Comparison of ENCODE assay signal across 8 cellular contexts in the genomic region with DNA sequence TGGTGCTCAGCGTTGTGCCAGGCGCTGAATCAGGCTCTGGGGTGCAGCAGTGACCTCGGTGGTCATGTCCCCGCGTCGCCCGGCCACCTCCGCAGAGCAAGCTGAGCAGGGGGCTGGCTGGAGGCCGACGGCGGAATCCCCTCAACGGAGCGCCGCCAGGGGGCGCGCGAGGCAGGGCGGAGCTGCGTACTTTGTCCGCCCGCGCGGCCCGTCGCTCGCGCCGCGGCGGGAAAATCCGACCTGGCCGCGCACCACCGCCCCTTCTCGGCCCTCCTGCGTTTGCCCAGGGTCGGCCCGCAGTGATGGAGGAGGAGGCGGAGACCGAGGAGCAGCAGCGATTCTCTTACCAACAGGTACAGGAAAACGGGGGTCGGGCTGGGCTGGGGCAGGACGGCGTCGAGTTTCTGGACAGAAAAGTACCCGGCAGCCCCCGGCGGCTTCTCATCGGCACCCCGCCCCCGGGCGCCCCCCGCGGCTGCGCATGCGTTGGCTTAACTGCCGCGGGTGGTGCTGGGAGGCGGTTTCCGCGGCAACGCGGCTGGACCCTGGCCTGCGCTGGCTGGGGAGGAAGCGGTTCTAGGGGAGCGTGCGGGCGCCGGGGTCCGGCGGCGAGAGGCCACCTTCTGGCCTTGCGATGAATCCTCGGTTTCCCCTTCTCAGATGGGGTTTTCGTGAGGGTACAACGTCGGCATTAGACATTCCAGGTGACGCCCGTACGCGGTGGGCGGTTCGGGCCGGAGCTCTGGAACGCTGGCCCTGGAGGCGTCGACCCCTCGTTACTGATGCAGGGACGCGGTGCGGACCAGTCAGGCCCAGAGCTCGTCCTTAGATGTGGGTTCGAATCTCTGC. TPM values are rescaled to one million over a fixed set of nuclear protein-coding genes. Genes with fewer than 3 reads are reported as not detected.
DNase-seq lines count a peak whose midpoint lies in the region; ATAC-seq and TF ChIP-seq lines count a peak whose summit lies in the region.

A gene (plus strand): TSS at position 218 of the 849 bp plus-strand sequence. CDS start 85 bp downstream, at position 303.

- H3K4me3 ChIP-seq in Caco-2 (ENCODE audit: low read depth, low read length) = peak within 1 kb of the TSS; percentile 60
- H3K4me3 ChIP-seq in endocrine pancreas (ENCODE audit: control insufficient read depth, insufficient read depth, low read length) = peak within 1 kb of the TSS; percentile 61
- peak within 1 kb of the TSS; percentile 63 for H3K4me3 ChIP-seq in mesodermal cell (ENCODE audit: extremely low read depth, insufficient read depth, low read length, poor library complexity, severe bottlenecking)

- H3K9me3 Mint-ChIP-seq in Caco-2 (ENCODE audit: unreplicated experiment) = no peaks in the 10 kb centered on the region
- H3K9me3 Mint-ChIP-seq in activated CD8-positive, alpha-beta memory T cell treated with anti-CD3 and anti-CD28 coated beads, Interleukin-2, amount 10 ng/mL, durations not matched to agents 7 days and 5 days (ENCODE audit: low read depth) = no peaks in the 10 kb centered on the region

- no peaks in the 10 kb centered on the region for H3K9me3 ChIP-seq in Caco-2
- no peaks in the 10 kb centered on the region for H3K9me3 ChIP-seq in endocrine pancreas (ENCODE audit: control insufficient read depth, low read length)
- no peaks in the 10 kb centered on the region for H3K9me3 ChIP-seq in mesodermal cell (ENCODE audit: control insufficient read depth, low read length)

- H3K4me1 Mint-ChIP-seq in Caco-2 (ENCODE audit: low read depth, unreplicated experiment) = peaks cover 11% of the 10 kb centered on the region
- peaks cover 37% of the 10 kb centered on the region for H3K4me1 Mint-ChIP-seq in activated CD8-positive, alpha-beta memory T cell treated with anti-CD3 and anti-CD28 coated beads, Interleukin-2, amount 10 ng/mL, durations not matched to agents 7 days and 5 days

- WGBS in mesodermal cell (ENCODE audit: insufficient coverage in 2 of 2), 2 experiments = 1% methylated on average over 70 to 92 of the region's 94 CpGs

- BruUV-seq in Caco-2 (replicated peaks; lab: Mats Ljungman, UMichigan) = TSS peak; percentile 62

- peak; percentile 72 to 90 for TF ChIP-seq CTCF in Caco-2 (IDR thresholded peaks at IDR 0.05; ENCODE audit: insufficient read depth in 1 of 2, low read depth in 1 of 2, low read length in 1 of 2, severe bottlenecking in 1 of 2, unreplicated experiment in 1 of 2)

- H3K36me3 Mint-ChIP-seq in Caco-2 (ENCODE audit: insufficient read depth, unreplicated experiment) = peaks cover 7% of the 10 kb centered on the region
- H3K36me3 Mint-ChIP-seq in activated CD8-positive, alpha-beta memory T cell treated with anti-CD3 and anti-CD28 coated beads, Interleukin-2, amount 10 ng/mL, durations not matched to agents 7 days and 5 days = no peaks in the 10 kb centered on the region

- ATAC-seq in GM19468 (IDR thresholded peaks at IDR 0.05; ENCODE audit: extremely low read depth, unreplicated experiment) = peak; percentile 60
- peak; percentile 89 for ATAC-seq in activated CD8-positive, alpha-beta memory T cell treated with anti-CD3 and anti-CD28 coated beads, Interleukin-2, amount 10 ng/mL, durations not matched to agents 7 days and 5 days

- peak within 1 kb of the TSS; percentile 88 for H3K9ac ChIP-seq in endocrine pancreas (ENCODE audit: control insufficient read depth, insufficient read depth, low read length)

- H3K36me3 ChIP-seq in Caco-2 (ENCODE audit: control insufficient read depth, insufficient read depth, low read length) (no peaks in the 10 kb centered on the region; the same call in 1 of the 2 replicates), endocrine pancreas (ENCODE audit: control insufficient read depth, insufficient read depth, low read length) (no peaks in the 10 kb centered on the region), mesodermal cell (ENCODE audit: control insufficient read depth, insufficient read depth, low read length) (no peaks in the 10 kb centered on the region)

- no peaks in the 10 kb centered on the region for H3K27me3 Mint-ChIP-seq in Caco-2 (ENCODE audit: insufficient read depth, unreplicated experiment)
- no peaks in the 10 kb centered on the region for H3K27me3 Mint-ChIP-seq in activated CD8-positive, alpha-beta memory T cell treated with anti-CD3 and anti-CD28 coated beads, Interleukin-2, amount 10 ng/mL, durations not matched to agents 7 days and 5 days

- DNase-seq in Caco-2 (peak; percentile 88 to 95), HS-5 (ENCODE audit: low read depth) (peak; percentile 56), NOMO-1 treated with dmso at 0.1 percent for 144 hours (lab: John Stamatoyannopoulos, UW; ENCODE audit: unreplicated experiment) (peak; percentile 79)
- DNase-seq in activated CD8-positive, alpha-beta memory T cell treated with anti-CD3 and anti-CD28 coated beads, Interleukin-2, amount 10 ng/mL, durations not matched to agents 7 days and 5 days = peak; percentile 94
- DNase-seq in stimulated activated CD8-positive, alpha-beta memory T cell treated with anti-CD3 and anti-CD28 coated beads, Interleukin-15, amount 100 ng/mL, for 24 hours (ENCODE audit: low read depth) = peak; percentile 96

- H3K27me3 ChIP-seq in Caco-2 (replicated peaks; ENCODE audit: control insufficient read depth, insufficient read depth, low read length) (no peaks in the 10 kb centered on the region), endocrine pancreas (ENCODE audit: control insufficient read depth, insufficient read depth, low read length) (no peaks in the 10 kb centered on the region)

- H3K27ac ChIP-seq in mesodermal cell (ENCODE audit: low read depth, low read length, severe bottlenecking) = peak within 1 kb of the TSS; percentile 82

- peaks cover 23% of the 10 kb centered on the region for H3K4me1 ChIP-seq in Caco-2
- H3K4me1 ChIP-seq in endocrine pancreas (ENCODE audit: control insufficient read depth, insufficient read depth, low read length) = peaks cover 4% of the 10 kb centered on the region
- H3K4me1 ChIP-seq in mesodermal cell (ENCODE audit: control insufficient read depth, insufficient read depth, low read length, poor library complexity, severe bottlenecking) = peaks cover 5% of the 10 kb centered on the region

- intact Hi-C loops in Caco-2 (cut with micrococcal nuclease; ENCODE audit: unreplicated experiment) = loop anchor here (1.0 kb wide), 1 partner anchor 64 kb away; no protein-coding TSS in a partner anchor

- POLR2A ChIA-PET in Caco-2 (lab: Charles Lee) = interaction anchor here (0.5 to 1.9 kb wide), 2 partner anchors 32 to 42 kb away, joined by 3 to 8 read pairs; a partner anchor contains a TSS

- CTCF ChIA-PET in Caco-2 (lab: Charles Lee) = interaction anchor here (1.0 to 2.7 kb wide), 7 partner anchors 19 to 77 kb away, joined by 3 to 23 read pairs (median 3); a partner anchor contains a TSS
- CTCF ChIA-PET in activated CD8-positive, alpha-beta memory T cell treated with anti-CD3 and anti-CD28 coated beads, Interleukin-2, amount 10 ng/mL, durations not matched to agents 7 days and 5 days (lab: Charles Lee) = interaction anchor here (0.6 to 11.5 kb wide), 40 partner anchors 9 to 685 kb away, joined by 3 to 219 read pairs (median 4); a partner anchor contains a TSS

- peak within 1 kb of the TSS; percentile 87 for H3K27ac Mint-ChIP-seq in Caco-2 (ENCODE audit: unreplicated experiment)
- H3K27ac Mint-ChIP-seq in activated CD8-positive, alpha-beta memory T cell treated with anti-CD3 and anti-CD28 coated beads, Interleukin-2, amount 10 ng/mL, durations not matched to agents 7 days and 5 days = peak within 1 kb of the TSS; percentile 93

- peak within 1 kb of the TSS; percentile 96 for H3K4me3 Mint-ChIP-seq in Caco-2 (ENCODE audit: unreplicated experiment)
- peak within 1 kb of the TSS; percentile 87 for H3K4me3 Mint-ChIP-seq in activated CD8-positive, alpha-beta memory T cell treated with anti-CD3 and anti-CD28 coated beads, Interleukin-2, amount 10 ng/mL, durations not matched to agents 7 days and 5 days

RNA-seq across cellular contexts. Expression of the gene that starts here (rescaled TPM):
- total RNA-seq in Caco-2 (2022) = 20.1 and 23.1 TPM in 2 replicates
- total RNA-seq in activated CD8-positive, alpha-beta memory T cell treated with anti-CD3 and anti-CD28 coated beads, Interleukin-2, amount 10 ng/mL, durations not matched to agents 7 days and 5 days = 10 to 100 TPM; 14.8 to 18.6 TPM
- polyA plus RNA-seq in mesodermal cell (2013, experiment 1 of 2) = 14.5 TPM
- polyA plus RNA-seq in mesodermal cell (2013, experiment 2 of 2) = 12.6 TPM

Comparison
In these comparisons a context has a peak if more than half of its experiments do, and no peak if none do; other contexts are left out.
1. Peak in every context shown above with its lines: DNase-seq, ATAC-seq, H3K4me3 ChIP-seq and H3K27ac ChIP-seq.